20 cellular contexts compared by ENCODE assay signal in genomic region chr1:227723474-227723873, GRCh38. TPM values are rescaled to one million over a fixed set of nuclear protein-coding genes. Genes with fewer than 3 reads are reported as not detected.
A peak's percentile ranks its signal among the peaks of the same experiment; 100 is the strongest.
DNase-seq lines count a peak whose midpoint lies in the region; ATAC-seq, FAIRE-seq and TF ChIP-seq lines count a peak whose summit lies in the region.
"Had no signal": no experiment of that assay in that cellular context is flagged by ENCODE, and none has a peak within 500 bp of the region (broad histone marks: within the 10 kb centered on the region; RNA-seq: fewer than 3 reads in every experiment).

No MANE protein-coding gene starts in this region.

- H3K27me3 ChIP-seq in HepG2 (ENCODE audit: control insufficient read depth in 1 of 2, insufficient read depth in 2 of 2, low read length in 2 of 2) (no peaks in the 10 kb centered on the region; a peak in 1 of 5 replicates), right lobe of liver (no peaks in the 10 kb centered on the region), bronchial epithelial cell (ENCODE audit: control insufficient read depth, insufficient read depth, low read length) (no peaks in the 10 kb centered on the region)

- no peak overlapping the region for H3K27ac ChIP-seq in HepG2 (ENCODE audit: extremely low read length, insufficient read depth, low read length)
- no peak overlapping the region for H3K27ac ChIP-seq in right lobe of liver
- H3K27ac ChIP-seq: KMS-11, SK-N-MC had no signal

- intact Hi-C loops in HepG2 (cut with micrococcal nuclease; ENCODE audit: unreplicated experiment) (no loop called here), right lobe of liver (cut with DNase I) (no loop called here)

- DNase-seq in SIG-M5 treated with dmso at 0.1 percent for 504 hours (lab: John Stamatoyannopoulos, UW; ENCODE audit: unreplicated experiment) (peak; percentile 32), SIG-M5 (lab: John Stamatoyannopoulos, UW) (no peak), HepG2 (ENCODE audit: low spot score) (no peak), right lobe of liver (no peak), bronchial epithelial cell (ENCODE audit: low read depth) (peak; percentile 32), type B pancreatic cell (ENCODE audit: extremely low spot score, unreplicated experiment) (no peak)
- DNase-seq: DMS 273 treated with DMSO at 0.1 percent for 48 hours, HCEC 1CT, NCI-H1092 treated with DMSO at 0.1 percent for 48 hours, NCI-H146, NCI-H2029 treated with DMSO at 0.1 percent for 48 hours, NCI-H446 treated with DMSO at 0.1 percent for 48 hours had no signal

- H3K9me3 ChIP-seq in HepG2 (ENCODE audit: low read length) = peaks cover 19% of the 10 kb centered on the region
- peaks cover 0 to 5% (median 0%) of the 10 kb centered on the region in 4 donors for H3K9me3 ChIP-seq in right lobe of liver

- POLR2A ChIA-PET in HepG2 (lab: Yijun Ruan, JAX) = no interaction called here

- no peaks in the 10 kb centered on the region for H3K79me2 ChIP-seq in HepG2 (ENCODE audit: insufficient read depth, low read length)

- H4K20me1 ChIP-seq in HepG2 (ENCODE audit: insufficient read depth, low read length) = no peaks in the 10 kb centered on the region

- H3K4me1 ChIP-seq in HepG2 (ENCODE audit: insufficient read depth, low read length) (peaks cover 8% of the 10 kb centered on the region), right lobe of liver (no peaks in the 10 kb centered on the region)

- peaks cover 8% of the 10 kb centered on the region for H3K4me1 Mint-ChIP-seq in type B pancreatic cell (ENCODE audit: unreplicated experiment)

- no peak overlapping the region for H3K4me3 ChIP-seq in HepG2 (replicated peaks in 1 of 3; ENCODE audit: insufficient read depth in 1 of 3, low read depth in 2 of 3, low read length in 3 of 3)
- no peak overlapping the region for H3K4me3 ChIP-seq in right lobe of liver
- no peak overlapping the region for H3K4me3 ChIP-seq in bronchial epithelial cell (ENCODE audit: low read depth, low read length)
- H3K4me3 ChIP-seq: SK-N-MC had no signal

- no peaks in the 10 kb centered on the region for H3K36me3 ChIP-seq in HepG2 (replicated peaks in 1 of 2; ENCODE audit: control insufficient read depth in 1 of 2, insufficient read depth in 2 of 2, low read length in 2 of 2)
- H3K36me3 ChIP-seq in right lobe of liver = no peaks in the 10 kb centered on the region
- no peaks in the 10 kb centered on the region for H3K36me3 ChIP-seq in bronchial epithelial cell (ENCODE audit: control insufficient read depth, insufficient read depth, low read length)

- peak overlapping the region; percentile 69 for H3K27ac Mint-ChIP-seq in type B pancreatic cell
- H3K27ac Mint-ChIP-seq: B cell had no signal

- TF ChIP-seq RAD21 in HepG2 (CRISPR knock-in tag; IDR thresholded peaks at IDR 0.05) = no peak

- no peak overlapping the region for H3K4me2 ChIP-seq in HepG2 (ENCODE audit: low read depth, low read length)
- H3K4me2 ChIP-seq: KMS-11 had no signal

- H3K9me3 Mint-ChIP-seq in type B pancreatic cell = peaks cover 27% of the 10 kb centered on the region

- TF ChIP-seq POLR2A in HepG2 (IDR thresholded peaks at IDR 0.05; ENCODE audit: insufficient read depth in 1 of 2, low read depth in 2 of 2, low read length in 2 of 2) (no peak), right lobe of liver (IDR thresholded peaks at IDR 0.05) (no peak)

- WGBS in HepG2 (ENCODE audit: low lambda C conversion rate) = 78% methylated on average over 1 of the region's 1 CpG
- 79% methylated on average over 1 of the region's 1 CpG for WGBS in right lobe of liver (ENCODE audit: insufficient coverage, low coverage, low lambda C conversion rate, missing lambda C conversion rate)

- ATAC-seq in HepG2 = no peak
- ATAC-seq in right lobe of liver = no peak
- ATAC-seq in GM18867 (IDR thresholded peaks at IDR 0.05; ENCODE audit: unreplicated experiment) = no peak
- no peak for ATAC-seq in GM18517 (IDR thresholded peaks at IDR 0.05; ENCODE audit: unreplicated experiment)
- ATAC-seq: Right ventricle myocardium inferior had no signal

- in situ Hi-C loops in HepG2 (cut with HindIII; ENCODE audit: extremely low pct_ligation_motif_present, low pct_unique_long_range_greater_than_20kb) = no loop called here

- no peak overlapping the region for H3K4me3 Mint-ChIP-seq in type B pancreatic cell
- H3K4me3 Mint-ChIP-seq: B cell had no signal

- peaks cover 15% of the 10 kb centered on the region for H3K36me3 Mint-ChIP-seq in type B pancreatic cell

- no peak for TF ChIP-seq CTCF in HepG2 (CRISPR knock-in tag; IDR thresholded peaks at IDR 0.05)
- no peak for TF ChIP-seq CTCF in right lobe of liver (IDR thresholded peaks at IDR 0.05)
- no peak for TF ChIP-seq CTCF in bronchial epithelial cell (IDR thresholded peaks at IDR 0.05; ENCODE audit: insufficient read depth, low read length, severe bottlenecking)
- TF ChIP-seq CTCF in type B pancreatic cell (conservative IDR thresholded peaks at IDR 0.05) = no peak

- no TSS peak for BruUV-seq in HepG2 (replicated peaks; lab: Mats Ljungman, UMichigan)

- H2AFZ ChIP-seq in HepG2 (ENCODE audit: low read length) = no peak overlapping the region

- H3K27me3 Mint-ChIP-seq in type B pancreatic cell = peaks cover 3% of the 10 kb centered on the region
- H3K27me3 Mint-ChIP-seq: B cell had no signal

- TF ChIP-seq EP300 in HepG2 (IDR thresholded peaks at IDR 0.05; ENCODE audit: low read depth in 2 of 2, low read length in 2 of 2) (no peak), HepG2 (CRISPR knock-in tag; IDR thresholded peaks at IDR 0.05; ENCODE audit: borderline replicate concordance) (no peak)

- CTCF ChIA-PET in HepG2 (lab: Yijun Ruan, JAX; ENCODE audit: low intra/inter-chr PET ratio, low total read pairs) = no interaction called here

- H3K9ac ChIP-seq in HepG2 (ENCODE audit: insufficient read depth, low read depth, low read length) = no peak overlapping the region
- H3K9ac ChIP-seq: KMS-11 had no signal

- FAIRE-seq in HepG2 (lab: Jason Lieb, UNC) (no peak), bronchial epithelial cell (lab: Jason Lieb, UNC) (no peak)
- FAIRE-seq: G401.6, RCC 7860 had no signal

TF ChIP-seq in HepG2, 621 proteins besides CTCF, POLR2A, EP300 and RAD21:
- TF ChIP-seq SP1 (IDR thresholded peaks at IDR 0.05) = no peak
- TF ChIP-seq SP1 (CRISPR knock-in tag; IDR thresholded peaks at IDR 0.05) = no peak
- TF ChIP-seq TP53 (CRISPR knock-in tag; conservative IDR thresholded peaks at IDR 0.05) = peak; percentile 91
TF ChIP-seq in HepG2: peak in this region for 1.

RNA-seq across cellular contexts. Expression of gene JMJD4, which starts 11.6 kb away (rescaled TPM):
- 23.0 and 29.0 TPM in 2 replicates for total RNA-seq in HepG2 (2016; rRNA removed; fragmentation: Illumina TruSeq; extraction: Trizol)
- total RNA-seq in HepG2 (2016; cell fraction: cytosol; rRNA removed; fragmentation: Illumina TruSeq; extraction: Trizol; ENCODE audit: low read depth) = 10.5 and 13.6 TPM in 2 replicates
- total RNA-seq in HepG2 (2016; cell fraction: insoluble cytoplasmic fraction; rRNA removed; fragmentation: Illumina TruSeq; extraction: Trizol) = 21.9 and 31.1 TPM in 2 replicates
- total RNA-seq in HepG2 (2016; cell fraction: membrane; rRNA removed; fragmentation: Illumina TruSeq; extraction: Trizol) = 18.8 and 21.7 TPM in 2 replicates
- 21.3 and 26.3 TPM in 2 replicates for total RNA-seq in HepG2 (2016; cell fraction: nucleus; rRNA removed; fragmentation: Illumina TruSeq; extraction: Trizol)
- polyA plus RNA-seq in HepG2 (2011; rRNA removed) = 10.2 and 17.3 TPM in 2 replicates
- 10.6 and 14.3 TPM in 2 replicates for polyA plus RNA-seq in HepG2 (2011; cell fraction: cytosol; rRNA removed)
- 44.8 and 46.2 TPM in 2 replicates for polyA plus RNA-seq in HepG2 (2011; cell fraction: nucleus; rRNA removed)
- polyA plus RNA-seq in HepG2 (2012) = 9.4 and 10.9 TPM in 2 replicates
- polyA plus RNA-seq in HepG2 (2016; cell fraction: cytosol; fragmentation: Illumina TruSeq; extraction: Trizol; ENCODE audit: low read depth) = 7.9 and 10.7 TPM in 2 replicates
- polyA plus RNA-seq in HepG2 (2016; cell fraction: insoluble cytoplasmic fraction; fragmentation: Illumina TruSeq; extraction: Trizol; ENCODE audit: low read depth) = 18.0 and 18.7 TPM in 2 replicates
- 11.6 and 12.6 TPM in 2 replicates for polyA plus RNA-seq in HepG2 (2016; cell fraction: membrane; fragmentation: Illumina TruSeq; extraction: Trizol; ENCODE audit: low read depth)
- 23.9 and 25.0 TPM in 2 replicates for polyA plus RNA-seq in HepG2 (2016; cell fraction: nucleus; fragmentation: Illumina TruSeq; extraction: Trizol; ENCODE audit: insufficient read depth, low read depth)
- polyA minus RNA-seq in HepG2 (2011; rRNA and poly(A)+ RNA removed; ENCODE audit: low replicate concordance) = 88.6 and 93.9 TPM in 2 replicates
- 9.8 and 14.0 TPM in 2 replicates for polyA minus RNA-seq in HepG2 (2011; cell fraction: cytosol; rRNA and poly(A)+ RNA removed)
- polyA minus RNA-seq in HepG2 (2011; cell fraction: nucleus; rRNA and poly(A)+ RNA removed) = 62.1 and 65.3 TPM in 2 replicates
- 10 to 100 TPM in 2 of 6 experiments, 1 to 10 TPM in 4; 7.2 to 17.7 (median 9.5) TPM for total RNA-seq in right lobe of liver
- 20.9 and 27.9 TPM in 2 replicates for total RNA-seq in bronchial epithelial cell
- 23.5 and 25.4 TPM in 2 replicates for total RNA-seq in type B pancreatic cell (ENCODE audit: low replicate concordance)

RNA-seq across cellular contexts. Expression of gene SNAP47, which starts 11.8 kb away (rescaled TPM):
- total RNA-seq in HepG2 (2016; rRNA removed; fragmentation: Illumina TruSeq; extraction: Trizol) (25.1 and 25.8 TPM in 2 replicates), right lobe of liver (10 to 100 TPM; 15.2 to 32.5 (median 24.8) TPM), bronchial epithelial cell (55.0 and 59.0 TPM in 2 replicates), type B pancreatic cell (ENCODE audit: low replicate concordance) (32.4 and 46.2 TPM in 2 replicates)
- 10.1 and 13.3 TPM in 2 replicates for total RNA-seq in HepG2 (2016; cell fraction: cytosol; rRNA removed; fragmentation: Illumina TruSeq; extraction: Trizol; ENCODE audit: low read depth)
- total RNA-seq in HepG2 (2016; cell fraction: insoluble cytoplasmic fraction; rRNA removed; fragmentation: Illumina TruSeq; extraction: Trizol) = 25.5 and 25.8 TPM in 2 replicates
- total RNA-seq in HepG2 (2016; cell fraction: membrane; rRNA removed; fragmentation: Illumina TruSeq; extraction: Trizol) = 17.9 and 18.3 TPM in 2 replicates
- 20.5 and 21.5 TPM in 2 replicates for total RNA-seq in HepG2 (2016; cell fraction: nucleus; rRNA removed; fragmentation: Illumina TruSeq; extraction: Trizol)
- polyA plus RNA-seq in HepG2 (2011; rRNA removed) = 13.6 and 14.1 TPM in 2 replicates
- 16.8 and 19.5 TPM in 2 replicates for polyA plus RNA-seq in HepG2 (2011; cell fraction: cytosol; rRNA removed)
- 19.8 and 20.7 TPM in 2 replicates for polyA plus RNA-seq in HepG2 (2011; cell fraction: nucleus; rRNA removed)
- 12.1 and 15.6 TPM in 2 replicates for polyA plus RNA-seq in HepG2 (2012)
- polyA plus RNA-seq in HepG2 (2016; cell fraction: cytosol; fragmentation: Illumina TruSeq; extraction: Trizol; ENCODE audit: low read depth) = 4.7 and 6.2 TPM in 2 replicates
- 19.4 and 24.0 TPM in 2 replicates for polyA plus RNA-seq in HepG2 (2016; cell fraction: insoluble cytoplasmic fraction; fragmentation: Illumina TruSeq; extraction: Trizol; ENCODE audit: low read depth)
- polyA plus RNA-seq in HepG2 (2016; cell fraction: membrane; fragmentation: Illumina TruSeq; extraction: Trizol; ENCODE audit: low read depth) = 10.9 and 11.7 TPM in 2 replicates
- 19.3 and 22.0 TPM in 2 replicates for polyA plus RNA-seq in HepG2 (2016; cell fraction: nucleus; fragmentation: Illumina TruSeq; extraction: Trizol; ENCODE audit: insufficient read depth, low read depth)
- 16.8 and 27.2 TPM in 2 replicates for polyA minus RNA-seq in HepG2 (2011; rRNA and poly(A)+ RNA removed; ENCODE audit: low replicate concordance)
- 8.8 and 9.6 TPM in 2 replicates for polyA minus RNA-seq in HepG2 (2011; cell fraction: cytosol; rRNA and poly(A)+ RNA removed)
- 30.3 and 36.4 TPM in 2 replicates for polyA minus RNA-seq in HepG2 (2011; cell fraction: nucleus; rRNA and poly(A)+ RNA removed)

Comparison
In these comparisons a context has a peak if more than half of its experiments do, and no peak if none do; other contexts are left out.
1. DNase-seq: peak in SIG-M5 treated with dmso at 0.1 percent for 504 hours (single experiment) and bronchial epithelial cell (single experiment); none in SIG-M5 (single experiment), HepG2 (single experiment), right lobe of liver (0 of 3) and type B pancreatic cell (single experiment).